9 cellular contexts compared by ENCODE assay signal in genomic region chr6:111072801-111073360, GRCh38. TPM values are rescaled to one million over a fixed set of nuclear protein-coding genes. Genes with fewer than 3 reads are reported as not detected.
"Had no signal": no experiment of that assay in that cellular context is flagged by ENCODE, and none has a peak within 500 bp of the region (broad histone marks: within the 10 kb centered on the region; RNA-seq: fewer than 3 reads in every experiment).

No MANE protein-coding gene starts in this region.

- H3K9ac ChIP-seq: GM23248, KMS-11 had no signal

- H3K4me3 ChIP-seq: GM23248, HAP-1 had no signal

- H3K9me3 ChIP-seq: HAP-1 had no signal

- H3K4me3 Mint-ChIP-seq: HFFc6 had no signal

- DNase-seq: GM23248, GOT3, H7, HFFc6, KBM-7 had no signal

- FAIRE-seq: HTR-8/SVneo had no signal

- ATAC-seq: HCT116 had no signal

- H3K9me3 Mint-ChIP-seq: HFFc6 had no signal

- H3K27ac Mint-ChIP-seq: HFFc6 had no signal

- H3K27ac ChIP-seq: GM23248, KMS-11 had no signal

- H3K36me3 ChIP-seq: HAP-1 had no signal

- H3K4me1 ChIP-seq: HAP-1 had no signal

- H3K4me2 ChIP-seq: KMS-11 had no signal

- H2AFZ ChIP-seq: GM23248 had no signal

RNA-seq across cellular contexts. Expression of gene SLC16A10, which starts 14.4 kb away (rescaled TPM):
- total RNA-seq: GM23248, HFFc6 had no signal
- polyA plus RNA-seq: GM23248 had no signal
